Comparison of ENCODE assay signal across 10 cellular contexts in the genomic region with DNA sequence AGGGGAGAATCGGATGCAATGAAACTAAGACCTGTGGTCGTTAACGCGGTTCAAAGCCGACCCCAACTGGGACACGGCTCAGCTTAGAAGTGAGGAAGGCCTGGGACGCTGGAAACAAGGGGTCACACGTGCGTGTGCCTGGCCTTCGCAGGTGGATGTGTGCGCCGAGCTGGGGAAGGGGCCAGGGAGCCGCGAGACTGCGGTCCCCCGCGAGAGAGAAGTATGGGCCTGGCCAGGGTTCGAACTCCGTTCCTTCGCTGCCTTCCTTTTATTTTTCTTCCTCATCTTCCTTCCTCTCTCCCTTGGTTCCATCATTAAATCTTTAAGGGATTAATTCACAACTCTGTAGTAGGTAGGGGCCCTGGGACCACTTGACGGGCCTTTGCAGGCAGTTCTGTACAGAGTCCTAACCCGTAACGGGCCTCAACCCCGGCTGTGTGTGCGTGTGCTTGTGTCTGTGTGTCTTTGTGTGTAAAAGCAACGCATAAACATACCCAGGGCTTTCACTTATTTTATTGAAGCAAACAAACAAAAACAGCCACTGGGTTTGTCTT.
A peak's percentile ranks its signal among the peaks of the same experiment; 100 is the strongest.
DNase-seq lines count a peak whose midpoint lies in the region.
"Had no signal": no experiment of that assay in that cellular context is flagged by ENCODE, and none has a peak within 500 bp of the region (broad histone marks: within the 10 kb centered on the region; RNA-seq: fewer than 3 reads in every experiment).

No MANE protein-coding gene starts in this region.

- H3K27ac ChIP-seq in SK-N-MC, result no peak overlapping the region
- no peak overlapping the region for H3K27ac ChIP-seq in iPS-18a (ENCODE audit: low read length)
- no peak overlapping the region for H3K27ac ChIP-seq in rectal smooth muscle tissue (ENCODE audit: low read depth, low read length)
- H3K27ac ChIP-seq: KMS-11 had no signal

- no peaks in the 10 kb centered on the region for H3K36me3 ChIP-seq in SK-N-MC (ENCODE audit: insufficient read depth, low read length)
- H3K36me3 ChIP-seq in iPS-18a (ENCODE audit: control insufficient read depth, low read depth, low read length), result no peaks in the 10 kb centered on the region
- H3K36me3 ChIP-seq in rectal smooth muscle tissue (ENCODE audit: control insufficient read depth, insufficient read depth, low read length), result no peaks in the 10 kb centered on the region

- peak; percentile 65 for DNase-seq in NCI-H1105 treated with DMSO at 0.1 percent for 48 hours (lab: John Stamatoyannopoulos, UW)
- DNase-seq in NCI-H1105 (lab: John Stamatoyannopoulos, UW), result no peak
- DNase-seq in SK-N-MC (ENCODE audit: low read depth, low spot score), result no peak
- DNase-seq in kidney tubule cell (ENCODE audit: low spot score), result no peak
- no peak for DNase-seq in NCI-H774 (lab: John Stamatoyannopoulos, UW)
- no peak for DNase-seq in activated CD8-positive, alpha-beta memory T cell treated with anti-CD3 and anti-CD28 coated beads, Interleukin-2, amount 50 U/mL, for 4 hours
- DNase-seq: stimulated activated CD4-positive, alpha-beta T cell treated with anti-CD3 and anti-CD28 coated beads, Interleukin-12 subunit alpha, Interleukin-12 subunit beta, amount 100 ng/mL, for 4 hours had no signal

- H3K9me3 ChIP-seq in SK-N-MC (ENCODE audit: low read depth, low read length), result no peaks in the 10 kb centered on the region
- H3K9me3 ChIP-seq in iPS-18a (ENCODE audit: control insufficient read depth, low read depth, low read length), result no peaks in the 10 kb centered on the region

- H3K4me1 ChIP-seq in iPS-18a (ENCODE audit: control insufficient read depth, low read depth, low read length) (peaks cover 15% of the 10 kb centered on the region), rectal smooth muscle tissue (ENCODE audit: control insufficient read depth, insufficient read depth, low read length) (peaks cover 2% of the 10 kb centered on the region)

- H3K4me3 ChIP-seq in SK-N-MC (peak overlapping the region; percentile 61; the same call in 1 of the 2 replicates), iPS-18a (ENCODE audit: low read length) (peak overlapping the region; percentile 49), rectal smooth muscle tissue (ENCODE audit: low read length) (peak overlapping the region; percentile 59)

- H3K9ac ChIP-seq in SK-N-MC (ENCODE audit: insufficient read length), result no peak overlapping the region
- H3K9ac ChIP-seq in iPS-18a (ENCODE audit: low read length), result no peak overlapping the region
- no peak overlapping the region for H3K9ac ChIP-seq in rectal smooth muscle tissue (ENCODE audit: low read length)
- H3K9ac ChIP-seq: KMS-11 had no signal

- H3K27me3 ChIP-seq in iPS-18a (ENCODE audit: control insufficient read depth, insufficient read depth, low read length), result peaks cover 98% of the 10 kb centered on the region
- H3K27me3 ChIP-seq in rectal smooth muscle tissue (ENCODE audit: control insufficient read depth, insufficient read depth, low read length), result peaks cover 40% of the 10 kb centered on the region
